ENCODE assay signal across 19 cellular contexts in the genomic region with DNA sequence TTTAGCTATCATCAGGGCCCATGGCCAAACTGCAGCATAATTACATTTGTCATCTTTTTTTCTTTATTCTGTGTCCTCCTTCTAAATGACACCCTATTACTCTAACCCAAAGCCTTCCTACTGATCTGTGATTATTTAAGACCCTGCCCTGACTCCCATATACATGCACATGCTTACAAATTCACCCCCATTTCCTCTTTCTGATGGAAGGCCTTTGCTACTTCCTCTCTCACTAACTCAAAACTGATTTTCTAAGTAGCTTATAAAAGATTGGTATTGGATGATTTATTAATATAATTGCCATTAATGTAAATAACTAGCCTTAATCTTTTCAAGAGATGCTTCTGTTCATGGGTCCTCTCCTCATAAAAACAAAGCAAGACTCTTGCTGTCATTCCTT.
"Had no signal": no experiment of that assay in that cellular context is flagged by ENCODE, and none has a peak within 500 bp of the region (broad histone marks: within the 10 kb centered on the region; RNA-seq: fewer than 3 reads in every experiment).

No MANE protein-coding gene starts in this region.

- DNase-seq: colonic mucosa; cortex of kidney; dermis blood vessel endothelial cell; dorsolateral prefrontal cortex; effector CD4-positive, alpha-beta T cell; effector CD8-positive, alpha-beta T cell; effector memory CD4-positive, alpha-beta T cell; effector memory CD8-positive, alpha-beta T cell; endodermal cell; erythroblast; esophagus squamous epithelium; foreskin fibroblast; foreskin keratinocyte; foreskin melanocyte; gastrocnemius medialis; glutamatergic neuron; head of caudate nucleus; heart left ventricle; heart right ventricle had no signal
